ENCODE assay signal across 8 cellular contexts in genomic region chr3:8629151-8630021, GRCh38. TPM values are rescaled to one million over a fixed set of nuclear protein-coding genes. Genes with fewer than 3 reads are reported as not detected.
DNase-seq lines count a peak whose midpoint lies in the region; TF ChIP-seq lines count a peak whose summit lies in the region.

No MANE protein-coding gene starts in this region.

- intact Hi-C loops in PC-9 (cut with micrococcal nuclease; ENCODE audit: unreplicated experiment) = loop anchor here (1.0 to 5.0 kb wide), 6 partner anchors 29 to 308 kb away; partner anchors contain the start of gene LMCD1

- DNase-seq in GM03348 (ENCODE audit: low spot score) (peak; percentile 95), PC-9 (peak; percentile 90 to 91), brain microvascular endothelial cell (peak; percentile 81), mucosa of gallbladder (ENCODE audit: low spot score) (peak; percentile 88), ureter (ENCODE audit: low spot score) (peak; percentile 81), NCI-H2171 (lab: John Stamatoyannopoulos, UW) (no peak), GF-D8 (lab: John Stamatoyannopoulos, UW) (no peak)

- no peaks in the 10 kb centered on the region for H3K9me3 ChIP-seq in HEK293 (ENCODE audit: control insufficient read depth, insufficient read depth, low read depth, low read length)
- H3K9me3 ChIP-seq in PC-9 (ENCODE audit: insufficient read depth, low read depth) = no peaks in the 10 kb centered on the region

- BruUV-seq in PC-9 (replicated peaks; lab: Mats Ljungman, UMichigan) = TSS peak; percentile 82

- in situ Hi-C loops in brain microvascular endothelial cell (cut with HindIII; ENCODE audit: low pct_ligation_motif_present, low sequenced_read_pairs) = no loop called here

- H3K4me3 ChIP-seq in HEK293 (ENCODE audit: low read depth, low read length) (no peak overlapping the region), PC-9 (no peak overlapping the region), brain microvascular endothelial cell (ENCODE audit: low read depth, low read length) (no peak overlapping the region)

- no peaks in the 10 kb centered on the region for H4K20me1 ChIP-seq in PC-9 (ENCODE audit: insufficient read depth)

- H2AFZ ChIP-seq in PC-9 = 0 out of 2 replicates have a peak overlapping the region, but pooled peaks have one; percentile 54

- peak overlapping the region; percentile 60 for H3K4me2 ChIP-seq in PC-9

- CTCF ChIA-PET in HEK293 (lab: Yijun Ruan, JAX) (interaction anchor here (1.0 to 1.4 kb wide), 2 partner anchors 10 to 33 kb away, joined by 3 to 5 read pairs; no protein-coding TSS in a partner anchor), PC-9 (lab: Charles Lee) (interaction anchor here (0.9 kb wide), 1 partner anchor 29 kb away, joined by 4 read pairs; no protein-coding TSS in a partner anchor)

- H3K79me2 ChIP-seq in PC-9 (ENCODE audit: low read depth) = no peaks in the 10 kb centered on the region

- no peaks in the 10 kb centered on the region for H3K9me2 ChIP-seq in PC-9 (ENCODE audit: insufficient read depth)

- POLR2A ChIA-PET in HEK293 (lab: Yijun Ruan, JAX) = interaction anchor here (0.7 kb wide), 1 partner anchor 113 kb away, joined by 5 read pairs; no protein-coding TSS in a partner anchor
- POLR2A ChIA-PET in PC-9 (lab: Charles Lee; ENCODE audit: unreplicated experiment) = interaction anchor here (0.7 kb wide), 1 partner anchor 15 kb away, joined by 6 read pairs; the partner anchor contains the start of gene SSUH2

- no peak for TF ChIP-seq CTCF in HEK293 (tag by site-specific recombination; IDR thresholded peaks at IDR 0.05)
- no peak for TF ChIP-seq CTCF in PC-9 (conservative IDR thresholded peaks at IDR 0.05)
- TF ChIP-seq CTCF in brain microvascular endothelial cell (IDR thresholded peaks at IDR 0.05; ENCODE audit: low read depth, low read length, missing control alignments) = no peak

- H3K27ac ChIP-seq in HEK293 (ENCODE audit: extremely low read depth, low read depth, low read length) = no peak overlapping the region
- H3K27ac ChIP-seq in PC-9 = peak overlapping the region; percentile 90
- H3K27ac ChIP-seq in brain microvascular endothelial cell = peak overlapping the region; percentile 10

- H3K4me1 ChIP-seq in HEK293 (ENCODE audit: control insufficient read depth, insufficient read depth, low read length) = no peaks in the 10 kb centered on the region
- peaks cover 27% of the 10 kb centered on the region for H3K4me1 ChIP-seq in PC-9 (replicated peaks; ENCODE audit: insufficient read depth)

- H3F3A ChIP-seq in PC-9 (ENCODE audit: insufficient read depth, low read depth) = peaks cover 11% of the 10 kb centered on the region

- H3K27me3 ChIP-seq in PC-9 (ENCODE audit: insufficient read depth, low read depth) = no peaks in the 10 kb centered on the region
- no peaks in the 10 kb centered on the region for H3K27me3 ChIP-seq in brain microvascular endothelial cell (replicated peaks)

- no peaks in the 10 kb centered on the region for H3K36me3 ChIP-seq in HEK293 (ENCODE audit: control insufficient read depth in 2 of 2, insufficient read depth in 1 of 2, low read length in 2 of 2)
- no peaks in the 10 kb centered on the region for H3K36me3 ChIP-seq in PC-9 (ENCODE audit: low read depth)
- no peaks in the 10 kb centered on the region for H3K36me3 ChIP-seq in brain microvascular endothelial cell (replicated peaks)

TF ChIP-seq in HEK293, 187 proteins besides CTCF, POLR2A, EP300 and RAD21 (continues in another document):
- TF ChIP-seq ZNF394 (tag by site-specific recombination; IDR thresholded peaks at IDR 0.05; ENCODE audit: borderline replicate concordance) = peak; percentile 40; the same call in 1 of the 2 replicates
- no peak; the same call in 1 of the 2 replicates for TF ChIP-seq ZBTB21 (tag by site-specific recombination; IDR thresholded peaks at IDR 0.05)
- peak; percentile 45; the same call in 1 of the 2 replicates for TF ChIP-seq ZBTB48 (tag by site-specific recombination; IDR thresholded peaks at IDR 0.05)
- no peak for TF ChIP-seq ZNF223 (tag by site-specific recombination; IDR thresholded peaks at IDR 0.05)
- no peak for TF ChIP-seq ZNF146 (tag by site-specific recombination; IDR thresholded peaks at IDR 0.05)
- no peak for TF ChIP-seq ZNF426 (tag by site-specific recombination; IDR thresholded peaks at IDR 0.05)
- TF ChIP-seq ZNF660 (tag by site-specific recombination; IDR thresholded peaks at IDR 0.05) = 0 out of 2 replicates have a peak, but pooled peaks have one; percentile 40
- TF ChIP-seq KLF16 (tag by site-specific recombination; IDR thresholded peaks at IDR 0.05) = peak; percentile 68; the same call in 1 of the 2 replicates
- no peak for TF ChIP-seq ZNF10 (tag by site-specific recombination; IDR thresholded peaks at IDR 0.05)
- TF ChIP-seq ZBTB26 (tag by site-specific recombination; optimal IDR thresholded peaks at IDR 0.05) = peak; percentile 20
- peak; percentile 77 for TF ChIP-seq ZNF366 (tag by site-specific recombination; conservative IDR thresholded peaks at IDR 0.05)
- peak; percentile 67 for TF ChIP-seq ZEB2 (tag by site-specific recombination; IDR thresholded peaks at IDR 0.05)
- peak; percentile 50 for TF ChIP-seq GLIS2 (tag by site-specific recombination; IDR thresholded peaks at IDR 0.05)
- TF ChIP-seq ZNF692 (tag by site-specific recombination; IDR thresholded peaks at IDR 0.05) = peak; percentile 32; the same call in 1 of the 2 replicates
- 0 out of 2 replicates have a peak, but pooled peaks have one; percentile 28 for TF ChIP-seq ZNF184 (tag by site-specific recombination; IDR thresholded peaks at IDR 0.05)
- no peak for TF ChIP-seq ZNF311 (tag by site-specific recombination; IDR thresholded peaks at IDR 0.05; ENCODE audit: borderline replicate concordance)
- TF ChIP-seq ZNF513 (tag by site-specific recombination; IDR thresholded peaks at IDR 0.05) = no peak
- no peak for TF ChIP-seq ZNF704 (tag by site-specific recombination; IDR thresholded peaks at IDR 0.05)
- no peak for TF ChIP-seq ELK4 (IDR thresholded peaks at IDR 0.05; ENCODE audit: borderline replicate concordance, low read depth, low read length)
- TF ChIP-seq SP7 (tag by site-specific recombination; IDR thresholded peaks at IDR 0.05) = peak; percentile 90
- TF ChIP-seq BCL11B (tag by site-specific recombination; IDR thresholded peaks at IDR 0.05; ENCODE audit: low read depth) = no peak

RNA-seq across cellular contexts. Expression of gene SSUH2, which starts 15.2 kb away (rescaled TPM):
- total RNA-seq in PC-9 (2021) (1.6 and 6.1 TPM in 2 replicates), mucosa of gallbladder (2.8 TPM), ureter (0.55 TPM)

Comparison
In these comparisons a context has a peak if more than half of its experiments do, and no peak if none do; other contexts are left out.
1. DNase-seq: peak in GM03348 (single experiment), PC-9 (2 of 2), brain microvascular endothelial cell (single experiment), mucosa of gallbladder (single experiment) and ureter (single experiment); none in NCI-H2171 (single experiment) and GF-D8 (single experiment).